32 cellular contexts compared by ENCODE assay signal in the genomic region with DNA sequence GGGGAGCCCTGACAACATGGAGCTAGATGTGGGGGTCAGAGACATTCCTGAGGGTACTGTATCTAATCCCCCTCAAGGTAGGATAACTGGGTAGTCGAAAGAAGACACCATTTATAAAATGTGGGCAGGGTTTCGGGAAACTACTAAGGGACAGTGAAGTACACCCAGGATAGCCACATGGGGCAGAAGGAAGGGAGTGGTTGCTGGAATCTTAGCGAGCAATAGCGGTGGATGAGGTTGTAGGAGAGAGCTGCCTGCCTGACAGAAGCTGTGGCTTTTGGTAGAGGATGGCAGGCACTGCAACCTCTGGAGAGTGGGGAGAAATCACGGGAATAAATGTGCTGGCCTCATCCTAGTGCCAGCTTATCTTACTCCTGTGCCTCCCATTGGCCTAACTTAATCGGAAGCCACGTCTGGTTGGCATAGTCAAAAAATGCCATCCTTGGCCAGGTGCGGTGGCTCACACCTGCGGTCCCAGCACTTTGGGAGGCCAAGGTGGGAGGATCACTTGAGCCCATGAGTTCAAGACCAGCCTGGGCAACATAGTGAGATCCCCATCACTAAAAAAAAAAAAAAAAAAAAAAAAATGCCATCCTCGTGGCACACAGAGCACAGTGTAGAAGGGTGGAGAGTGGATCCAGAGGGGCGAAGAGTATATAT. TPM values are rescaled to one million over a fixed set of nuclear protein-coding genes. Genes with fewer than 3 reads are reported as not detected.
"Had no signal": no experiment of that assay in that cellular context is flagged by ENCODE, and none has a peak within 500 bp of the region (broad histone marks: within the 10 kb centered on the region; RNA-seq: fewer than 3 reads in every experiment).

No MANE protein-coding gene starts in this region.

- ATAC-seq: activated T-cell treated with anti-CD3 and anti-CD28 coated beads, Interleukin-2, amount 50 U/mL, for 72 hours; mucosa of descending colon; pancreas; stimulated activated memory B cell treated with anti-CD40 and anti-IgM and Interleukin-4, amounts not matched to agents 10 μg/mL and 1 μg/mL and 100 μg/mL, for 72 hours; stimulated activated naive CD8-positive, alpha-beta T cell treated with anti-CD3 and anti-CD28 coated beads, Interleukin-15, amount 100 ng/mL, for 72 hours had no signal

- H3K27ac ChIP-seq: adrenal gland, cardiac muscle cell, coronary artery, dorsolateral prefrontal cortex, pancreas, prostate gland, vagina, VCaP had no signal

- H3K4me3 ChIP-seq: adrenal gland, cardiac muscle cell, coronary artery, dorsolateral prefrontal cortex, lung, mucosa of descending colon, pancreas, prostate gland, smooth muscle cell, vagina had no signal

- H3K9me3 ChIP-seq: adrenal gland, mucosa of descending colon, pancreas, prostate gland, vagina had no signal

- H3K4me1 ChIP-seq: prostate gland had no signal

- H3K27me3 ChIP-seq: adrenal gland, cardiac muscle cell, pancreas had no signal

- DNase-seq: activated CD4-positive, CD25-positive, alpha-beta regulatory T cell treated with anti-CD3 and anti-CD28 coated beads, Interleukin-2, amount 50 U/mL, for 72 hours; activated effector memory CD4-positive, alpha-beta T cell treated with Interleukin-2 at 50 U/mL for 16 hours; activated naive CD4-positive, alpha-beta T cell treated with Interleukin-2 at 50 U/mL for 16 hours; activated naive CD8-positive, alpha-beta T cell treated with anti-CD3 and anti-CD28 coated beads for 36 hours; activated T-cell treated with anti-CD3 and anti-CD28 coated beads for 4 hours; activated T-cell treated with anti-CD3 and anti-CD28 coated beads, Interleukin-2, amount 50 U/mL, for 72 hours; adrenal gland; aorta; dorsolateral prefrontal cortex; effector memory CD4-positive, alpha-beta T cell; hypothalamus; immature natural killer cell; kidney; mucosa of descending colon; nucleus accumbens; pancreas; retina; stimulated activated CD4-positive, alpha-beta T cell treated with anti-CD3 and anti-CD28 coated beads, Interleukin-1b, Interleukin-23, amount 100 ng/mL, for 48 hours; stimulated activated CD4-positive, alpha-beta T cell treated with anti-CD3 and anti-CD28 coated beads, Interleukin-4, amount 100 ng/mL, for 4 hours; stimulated activated CD8-positive, alpha-beta memory T cell treated with anti-CD3 and anti-CD28 coated beads, Interleukin-4, amount 100 ng/mL, for 48 hours; stimulated activated naive CD8-positive, alpha-beta T cell treated with anti-CD3 and anti-CD28 coated beads, Interleukin-15, amount 100 ng/mL, for 72 hours; substantia nigra; SW 1271; T-helper 9 cell had no signal

- H3K36me3 ChIP-seq: adrenal gland, cardiac muscle cell, pancreas, prostate gland, vagina had no signal

- H3K4me2 ChIP-seq: smooth muscle cell had no signal

RNA-seq across cellular contexts. Expression of a gene that starts 26.0 kb away (rescaled TPM):
- polyA plus RNA-seq: immature natural killer cell had no signal
